In genomic region chr13:102090532-102090931, GRCh38 we compare ENCODE assay signal across 21 cellular contexts.
"Had no signal": no experiment of that assay in that cellular context is flagged by ENCODE, and none has a peak within 500 bp of the region (broad histone marks: within the 10 kb centered on the region; RNA-seq: fewer than 3 reads in every experiment).

No MANE protein-coding gene starts in this region.

- H3K27ac ChIP-seq: cardiac muscle cell, coronary artery, neutrophil, pancreas, sigmoid colon, skin epidermis, spleen, thoracic aorta, tibial nerve, upper lobe of left lung had no signal

- ATAC-seq: effector memory CD8-positive, alpha-beta T cell; natural killer cell treated with Interleukin-12 subunit alpha and Interleukin-12 subunit beta and Interleukin-15 and Interleukin-18, amount 100 ng/mL, for 72 hours; pancreas; stimulated activated memory B cell treated with anti-CD40 and anti-IgM and Interleukin-4, amounts not matched to agents 10 μg/mL and 1 μg/mL and 100 μg/mL, for 72 hours; stimulated activated naive CD8-positive, alpha-beta T cell treated with anti-CD3 and anti-CD28 coated beads, Interleukin-15, Interleukin-2, amounts not matched to agents 100 U/mL and 50 U/mL, for 24 hours had no signal

- H3K9me3 ChIP-seq: mucosa of descending colon, neutrophil, pancreas, sigmoid colon, spleen, thoracic aorta, tibial nerve, upper lobe of left lung had no signal

- H3K27me3 ChIP-seq: cardiac muscle cell, neutrophil, pancreas, sigmoid colon, spleen, tibial nerve, upper lobe of left lung had no signal

- H3K4me1 ChIP-seq: pancreas, sigmoid colon, spleen, tibial nerve, upper lobe of left lung had no signal

- H3K36me3 ChIP-seq: cardiac muscle cell, neutrophil, pancreas, sigmoid colon, spleen, thoracic aorta, tibial nerve, upper lobe of left lung had no signal

- H3K4me3 ChIP-seq: cardiac muscle cell, coronary artery, mucosa of descending colon, pancreas, sigmoid colon, skin epidermis, spleen, thoracic aorta, tibial nerve, upper lobe of left lung had no signal

- DNase-seq: dermis blood vessel endothelial cell; effector memory CD8-positive, alpha-beta T cell; head of caudate nucleus; hippocampal formation; immature natural killer cell; mucosa of descending colon; naive B cell; pancreas; sigmoid colon; spleen; stimulated activated CD4-positive, alpha-beta T cell treated with anti-CD3 and anti-CD28 coated beads, Interleukin-4, amount 100 ng/mL, for 4 hours; stimulated activated naive CD8-positive, alpha-beta T cell treated with anti-CD3 and anti-CD28 coated beads, Interleukin-15, Interleukin-2, amounts not matched to agents 100 U/mL and 50 U/mL, for 24 hours; upper lobe of left lung had no signal
